Comparison of ENCODE assay signal across 9 cellular contexts in genomic region chr1:78176448-78176847, GRCh38.
DNase-seq lines count a peak whose midpoint lies in the region; ATAC-seq and TF ChIP-seq lines count a peak whose summit lies in the region.
"Had no signal": no experiment of that assay in that cellular context is flagged by ENCODE, and none has a peak within 500 bp of the region (broad histone marks: within the 10 kb centered on the region; RNA-seq: fewer than 3 reads in every experiment).

No MANE protein-coding gene starts in this region.

- H3K4me1 ChIP-seq in left ventricle myocardium inferior (no peaks in the 10 kb centered on the region), OCI-LY7 (ENCODE audit: insufficient read depth, low read length, poor library complexity, severe bottlenecking) (no peaks in the 10 kb centered on the region)

- POLR2A ChIA-PET in OCI-LY7 (lab: Charles Lee): no interaction called here

- TF ChIP-seq CTCF in left ventricle myocardium inferior (IDR thresholded peaks at IDR 0.05; ENCODE audit: borderline replicate concordance): no peak
- TF ChIP-seq CTCF in OCI-LY7 (conservative IDR thresholded peaks at IDR 0.05; ENCODE audit: low read length): no peak

- H3K9me3 ChIP-seq in left ventricle myocardium inferior (replicated peaks) (no peaks in the 10 kb centered on the region), OCI-LY7 (ENCODE audit: low read length) (no peaks in the 10 kb centered on the region)
- H3K9me3 ChIP-seq: SJSA1 had no signal

- H3K36me3 ChIP-seq in left ventricle myocardium inferior: no peaks in the 10 kb centered on the region
- H3K36me3 ChIP-seq in OCI-LY7 (ENCODE audit: insufficient read depth, low read length): no peaks in the 10 kb centered on the region
- H3K36me3 ChIP-seq: SJSA1 had no signal

- no peak overlapping the region for H3K4me2 ChIP-seq in OCI-LY7 (ENCODE audit: low read length)

- intact Hi-C loops in Right ventricle myocardium superior (cut with DNase I) (no loop called here), left ventricle myocardium inferior (cut with micrococcal nuclease) (no loop called here), OCI-LY7 (cut with micrococcal nuclease; ENCODE audit: unreplicated experiment) (no loop called here)

- CTCF ChIA-PET in OCI-LY7 (lab: Charles Lee; ENCODE audit: unreplicated experiment): no interaction called here

- DNase-seq in Right ventricle myocardium superior (no peak), left ventricle myocardium inferior (no peak), NCI-H446 treated with DMSO at 0.1 percent for 48 hours (lab: John Stamatoyannopoulos, UW) (peak; percentile 84), epidermal melanocyte (ENCODE audit: insufficient read length, low spot score) (peak; percentile 29), stromal cell of bone marrow (ENCODE audit: low read depth) (peak; percentile 86), OCI-LY7 (ENCODE audit: low spot score) (no peak)
- no peak for DNase-seq in stimulated activated CD4-positive, alpha-beta T cell treated with anti-CD3 and anti-CD28 coated beads, Interleukin-4, amount 100 ng/mL, for 4 hours
- DNase-seq in activated CD4-positive, alpha-beta T cell treated with anti-CD3 and anti-CD28 coated beads for 4 hours: no peak

- no peak overlapping the region for H3K27ac ChIP-seq in left ventricle myocardium inferior (replicated peaks)
- no peak overlapping the region for H3K27ac ChIP-seq in OCI-LY7 (ENCODE audit: low read depth, low read length, poor library complexity, severe bottlenecking)
- H3K27ac ChIP-seq: SJSA1 had no signal

- no peaks in the 10 kb centered on the region for H3K27me3 ChIP-seq in left ventricle myocardium inferior (ENCODE audit: low read depth)
- H3K27me3 ChIP-seq: SJSA1 had no signal

- H2AFZ ChIP-seq in OCI-LY7 (ENCODE audit: low read length): no peak overlapping the region

- no peaks in the 10 kb centered on the region for H4K20me1 ChIP-seq in OCI-LY7 (ENCODE audit: insufficient read depth, low read length)

- ATAC-seq in Right ventricle myocardium superior (ENCODE audit: poor library complexity): peak; percentile 31

- no peak overlapping the region for H3K4me3 ChIP-seq in left ventricle myocardium inferior
- no peak overlapping the region for H3K4me3 ChIP-seq in OCI-LY7 (ENCODE audit: low read depth, low read length, poor library complexity, severe bottlenecking)
- H3K4me3 ChIP-seq: SJSA1 had no signal

- no peaks in the 10 kb centered on the region for H3K79me2 ChIP-seq in OCI-LY7 (ENCODE audit: insufficient read depth, low read depth, low read length)

- no TSS peak for BruUV-seq in OCI-LY7 (replicated peaks; lab: Mats Ljungman, UMichigan)

- no peaks in the 10 kb centered on the region for H3K9me2 ChIP-seq in OCI-LY7 (ENCODE audit: insufficient read depth, low read length)

Comparison
In these comparisons a context has a peak if more than half of its experiments do, and no peak if none do; other contexts are left out.
1. DNase-seq: peak in NCI-H446 treated with DMSO at 0.1 percent for 48 hours (single experiment), epidermal melanocyte (single experiment) and stromal cell of bone marrow (single experiment); none in Right ventricle myocardium superior (single experiment), left ventricle myocardium inferior (single experiment), stimulated activated CD4-positive, alpha-beta T cell treated with anti-CD3 and anti-CD28 coated beads, Interleukin-4, amount 100 ng/mL, for 4 hours (0 of 2), activated CD4-positive, alpha-beta T cell treated with anti-CD3 and anti-CD28 coated beads for 4 hours (0 of 2) and OCI-LY7 (single experiment).